In genomic region chr3:146277953-146278631, GRCh38 we compare ENCODE assay signal across 12 cellular contexts. TPM values are rescaled to one million over a fixed set of nuclear protein-coding genes. Genes with fewer than 3 reads are reported as not detected.
A peak's percentile ranks its signal among the peaks of the same experiment; 100 is the strongest.
DNase-seq lines count a peak whose midpoint lies in the region; ATAC-seq, FAIRE-seq and TF ChIP-seq lines count a peak whose summit lies in the region.
"Had no signal": no experiment of that assay in that cellular context is flagged by ENCODE, and none has a peak within 500 bp of the region (broad histone marks: within the 10 kb centered on the region; RNA-seq: fewer than 3 reads in every experiment).

No MANE protein-coding gene starts in this region.

- peaks cover 12 to 57% (median 17%) of the 10 kb centered on the region in 3 donors for H3K4me1 ChIP-seq in gastroesophageal sphincter
- no peaks in the 10 kb centered on the region for H3K4me1 ChIP-seq in CD8-positive, alpha-beta memory T cell (ENCODE audit: insufficient read depth, low read length)
- H3K4me1 ChIP-seq: Peyer's patch had no signal

- POLR2A ChIA-PET in BJ (lab: Charles Lee) = no interaction called here
- POLR2A ChIA-PET in CD8-positive, alpha-beta memory T cell (lab: Charles Lee) = no interaction called here

- no peak for TF ChIP-seq EP300 in gastroesophageal sphincter (IDR thresholded peaks at IDR 0.05)

- H3K36me3 ChIP-seq in BJ (ENCODE audit: control insufficient read depth, insufficient read depth, low read length) = no peaks in the 10 kb centered on the region
- H3K36me3 ChIP-seq in gastroesophageal sphincter = no peaks in the 10 kb centered on the region
- no peaks in the 10 kb centered on the region for H3K36me3 ChIP-seq in CD8-positive, alpha-beta memory T cell (ENCODE audit: insufficient read depth, low read length)
- H3K36me3 ChIP-seq: Peyer's patch had no signal

- FAIRE-seq in GM19239 (lab: Jason Lieb, UNC) = no peak

- peak overlapping the region; percentile 52 to 63 (median 58) for H3K27ac ChIP-seq in gastroesophageal sphincter
- no peak overlapping the region for H3K27ac ChIP-seq in CD8-positive, alpha-beta memory T cell (ENCODE audit: low read depth, low read length)

- no peaks in the 10 kb centered on the region for H3K4me1 Mint-ChIP-seq in CD8-positive, alpha-beta memory T cell
- H3K4me1 Mint-ChIP-seq: activated B cell treated with CpG ODN at 0.5 μM for 24 hours had no signal

- CTCF ChIA-PET in BJ (lab: Yijun Ruan, JAX) = interaction anchor here (1.2 kb wide), 1 partner anchor 13 kb away, joined by 3 read pairs; no protein-coding TSS in a partner anchor
- CTCF ChIA-PET in CD8-positive, alpha-beta memory T cell (lab: Charles Lee) = no interaction called here

- H3K27me3 Mint-ChIP-seq in CD8-positive, alpha-beta memory T cell = peaks cover 0 to 3% of the 10 kb centered on the region in 2 donors
- H3K27me3 Mint-ChIP-seq: activated B cell treated with CpG ODN at 0.5 μM for 24 hours had no signal

- H3K27ac Mint-ChIP-seq in CD8-positive, alpha-beta memory T cell = no peak overlapping the region
- H3K27ac Mint-ChIP-seq: activated B cell treated with CpG ODN at 0.5 μM for 24 hours had no signal

- no peaks in the 10 kb centered on the region for H3K9me3 ChIP-seq in gastroesophageal sphincter
- H3K9me3 ChIP-seq in CD8-positive, alpha-beta memory T cell (ENCODE audit: low read length) = no peaks in the 10 kb centered on the region
- H3K9me3 ChIP-seq: Peyer's patch had no signal

- in situ Hi-C loops in astrocyte of the cerebellum (cut with HindIII; ENCODE audit: low sequenced_read_pairs) = no loop called here

- no peak overlapping the region for H3K4me3 Mint-ChIP-seq in CD8-positive, alpha-beta memory T cell
- H3K4me3 Mint-ChIP-seq: activated B cell treated with CpG ODN at 0.5 μM for 24 hours had no signal

- no peak for TF ChIP-seq POLR2A in gastroesophageal sphincter (IDR thresholded peaks at IDR 0.05)

- H3K36me3 Mint-ChIP-seq in CD8-positive, alpha-beta memory T cell = no peaks in the 10 kb centered on the region

- peak; percentile 85 for DNase-seq in BJ (ENCODE audit: low read depth)
- peak; percentile 96 for DNase-seq in astrocyte of the cerebellum (ENCODE audit: low read depth)
- peak; percentile 31 for DNase-seq in retinal pigment epithelial cell (ENCODE audit: low read depth)
- DNase-seq in CD8-positive, alpha-beta memory T cell = no peak
- DNase-seq in A172 (ENCODE audit: low spot score) = no peak
- no peak for DNase-seq in GM19239 (ENCODE audit: insufficient read length, low spot score)
- DNase-seq: activated B cell treated with CpG ODN at 0.5 μM for 24 hours, NCI-H2081, Peyer's patch had no signal

- 75 to 93% methylated on average over 2 of the region's 2 CpGs for WGBS in gastroesophageal sphincter (ENCODE audit: low coverage in 1 of 2), 2 donors

- H3K9me3 Mint-ChIP-seq in CD8-positive, alpha-beta memory T cell = no peaks in the 10 kb centered on the region
- H3K9me3 Mint-ChIP-seq: activated B cell treated with CpG ODN at 0.5 μM for 24 hours had no signal

- no peak overlapping the region for H3K4me3 ChIP-seq in BJ (ENCODE audit: low read depth, low read length)
- H3K4me3 ChIP-seq in astrocyte of the cerebellum (ENCODE audit: low read depth, low read length) = no peak overlapping the region
- no peak overlapping the region for H3K4me3 ChIP-seq in gastroesophageal sphincter
- H3K4me3 ChIP-seq in retinal pigment epithelial cell (ENCODE audit: low read length) = no peak overlapping the region
- no peak overlapping the region for H3K4me3 ChIP-seq in CD8-positive, alpha-beta memory T cell (ENCODE audit: low read length)
- H3K4me3 ChIP-seq: Peyer's patch, smooth muscle cell had no signal

- TF ChIP-seq CTCF in BJ (IDR thresholded peaks at IDR 0.05; ENCODE audit: insufficient read depth, low read depth, low read length) (no peak), astrocyte of the cerebellum (IDR thresholded peaks at IDR 0.05; ENCODE audit: low read depth, low read length, missing control alignments) (no peak), gastroesophageal sphincter (IDR thresholded peaks at IDR 0.05) (no peak), retinal pigment epithelial cell (conservative IDR thresholded peaks at IDR 0.05; ENCODE audit: low read depth, low read length) (no peak)

- ATAC-seq in gastroesophageal sphincter = peak; percentile 79
- ATAC-seq in HG03196 (IDR thresholded peaks at IDR 0.05; ENCODE audit: unreplicated experiment) = no peak

- H3K27me3 ChIP-seq in BJ (ENCODE audit: control insufficient read depth, insufficient read depth, low read length) (no peaks in the 10 kb centered on the region), gastroesophageal sphincter (no peaks in the 10 kb centered on the region)
- no peaks in the 10 kb centered on the region for H3K27me3 ChIP-seq in CD8-positive, alpha-beta memory T cell (ENCODE audit: insufficient read depth, low read length, poor library complexity, severe bottlenecking)
- H3K27me3 ChIP-seq: Peyer's patch had no signal

RNA-seq across cellular contexts. Expression of gene PLSCR4, which starts 27.2 kb away (rescaled TPM):
- 28.4 and 31.7 TPM in 2 replicates for polyA plus RNA-seq in BJ (2011; rRNA removed)
- polyA minus RNA-seq in BJ (2011; rRNA and poly(A)+ RNA removed) = 15.4 and 18.9 TPM in 2 replicates
- total RNA-seq in gastroesophageal sphincter = 10 to 100 TPM; 42.0 to 83.3 (median 61.5) TPM
- not detected for total RNA-seq in CD8-positive, alpha-beta memory T cell
- not detected for polyA plus RNA-seq in CD8-positive, alpha-beta memory T cell
- 10.5 and 13.7 TPM in 2 replicates for total RNA-seq in A172 (2014; rRNA removed; shearing (Covaris generic))
- total RNA-seq: activated B cell treated with CpG ODN at 0.5 μM for 24 hours had no signal

Comparison
In these comparisons a context has a peak if more than half of its experiments do, and no peak if none do; other contexts are left out.
1. DNase-seq: peak in BJ (single experiment), astrocyte of the cerebellum (single experiment) and retinal pigment epithelial cell (single experiment); none in CD8-positive, alpha-beta memory T cell (0 of 5), A172 (single experiment) and GM19239 (single experiment).
2. RNA of gene PLSCR4, which starts 27.2 kb away (total RNA-seq): 42.0 to 83.3 TPM in gastroesophageal sphincter and 10.5 to 13.7 TPM in A172; not detected in CD8-positive, alpha-beta memory T cell; every median in the first group is over 10 times any median in the second.